1 cellular context compared by ENCODE assay signal in the genomic region with DNA sequence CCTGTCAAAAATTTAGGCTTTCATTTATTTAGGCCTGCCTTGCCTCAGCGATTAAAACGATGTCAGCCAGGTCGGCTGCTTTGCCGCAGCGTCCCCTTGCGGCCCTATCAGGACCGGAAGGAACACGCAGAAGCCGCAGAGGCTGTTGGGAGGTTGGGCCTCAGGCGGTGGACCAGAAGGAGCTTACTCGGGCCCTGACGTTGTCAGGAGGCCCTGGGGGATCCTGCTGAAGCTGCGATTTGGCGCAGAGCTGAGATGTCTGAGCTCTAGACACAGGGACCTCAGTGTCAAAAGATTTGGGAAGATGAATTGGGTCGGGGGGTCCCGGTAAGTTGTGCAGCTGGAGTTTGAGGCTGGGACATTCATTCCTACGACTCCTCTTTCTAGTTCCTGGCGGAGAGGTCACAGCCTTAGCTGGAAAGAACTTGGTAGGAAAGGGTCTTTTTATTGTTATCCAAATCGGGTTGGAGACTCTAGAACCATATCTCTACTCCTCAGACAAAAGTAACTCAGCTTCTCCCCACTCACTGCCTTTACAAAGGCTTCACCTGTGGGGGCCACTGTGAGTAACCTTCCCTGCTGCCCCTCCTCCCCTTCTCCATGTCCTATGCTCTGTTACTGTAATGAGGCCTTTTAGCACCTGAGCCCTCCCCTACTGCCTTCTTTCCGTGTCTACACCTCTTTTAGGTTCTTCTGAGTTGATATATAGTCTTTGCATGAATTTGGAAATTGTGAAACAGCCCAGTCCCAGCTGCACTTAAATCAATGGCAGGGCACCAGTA.
TF ChIP-seq lines count a peak whose summit lies in the region.

No MANE protein-coding gene starts in this region.

TF ChIP-seq in K562, 482 proteins besides CTCF, POLR2A, EP300 and RAD21 (continued from another document and continues in another):
- TF ChIP-seq SREBF1 (IDR thresholded peaks at IDR 0.05; ENCODE audit: borderline replicate concordance, low read depth, low read length): no peak
- no peak for TF ChIP-seq YY1 (IDR thresholded peaks at IDR 0.05; ENCODE audit: borderline replicate concordance in 1 of 3, control insufficient read depth in 1 of 3, extremely low read depth in 1 of 3, insufficient read depth in 3 of 3, insufficient read length in 1 of 3, insufficient replicate concordance in 2 of 3, low read depth in 1 of 3, low read length in 2 of 3)
- no peak for TF ChIP-seq PHTF2 (CRISPR knock-in tag; IDR thresholded peaks at IDR 0.05)
- TF ChIP-seq HNRNPLL (IDR thresholded peaks at IDR 0.05; ENCODE audit: low read depth, low read length, poor library complexity, severe bottlenecking): no peak
- TF ChIP-seq, protein P1, sequence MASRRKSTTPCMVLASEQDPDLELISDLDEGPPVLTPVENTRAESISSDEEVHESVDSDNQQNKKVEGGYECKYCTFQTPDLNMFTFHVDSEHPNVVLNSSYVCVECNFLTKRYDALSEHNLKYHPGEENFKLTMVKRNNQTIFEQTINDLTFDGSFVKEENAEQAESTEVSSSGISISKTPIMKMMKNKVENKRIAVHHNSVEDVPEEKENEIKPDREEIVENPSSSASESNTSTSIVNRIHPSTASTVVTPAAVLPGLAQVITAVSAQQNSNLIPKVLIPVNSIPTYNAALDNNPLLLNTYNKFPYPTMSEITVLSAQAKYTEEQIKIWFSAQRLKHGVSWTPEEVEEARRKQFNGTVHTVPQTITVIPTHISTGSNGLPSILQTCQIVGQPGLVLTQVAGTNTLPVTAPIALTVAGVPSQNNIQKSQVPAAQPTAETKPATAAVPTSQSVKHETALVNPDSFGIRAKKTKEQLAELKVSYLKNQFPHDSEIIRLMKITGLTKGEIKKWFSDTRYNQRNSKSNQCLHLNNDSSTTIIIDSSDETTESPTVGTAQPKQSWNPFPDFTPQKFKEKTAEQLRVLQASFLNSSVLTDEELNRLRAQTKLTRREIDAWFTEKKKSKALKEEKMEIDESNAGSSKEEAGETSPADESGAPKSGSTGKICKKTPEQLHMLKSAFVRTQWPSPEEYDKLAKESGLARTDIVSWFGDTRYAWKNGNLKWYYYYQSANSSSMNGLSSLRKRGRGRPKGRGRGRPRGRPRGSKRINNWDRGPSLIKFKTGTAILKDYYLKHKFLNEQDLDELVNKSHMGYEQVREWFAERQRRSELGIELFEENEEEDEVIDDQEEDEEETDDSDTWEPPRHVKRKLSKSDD (conservative IDR thresholded peaks at IDR 0.05; ENCODE audit: low read length): no peak
- TF ChIP-seq SREBF2 (CRISPR knock-in tag; IDR thresholded peaks at IDR 0.05): no peak
- no peak for TF ChIP-seq NR3C1 (CRISPR knock-in tag; IDR thresholded peaks at IDR 0.05)
- TF ChIP-seq SMAD2 (IDR thresholded peaks at IDR 0.05; ENCODE audit: low read depth, low read length): no peak
- TF ChIP-seq, protein P2, sequence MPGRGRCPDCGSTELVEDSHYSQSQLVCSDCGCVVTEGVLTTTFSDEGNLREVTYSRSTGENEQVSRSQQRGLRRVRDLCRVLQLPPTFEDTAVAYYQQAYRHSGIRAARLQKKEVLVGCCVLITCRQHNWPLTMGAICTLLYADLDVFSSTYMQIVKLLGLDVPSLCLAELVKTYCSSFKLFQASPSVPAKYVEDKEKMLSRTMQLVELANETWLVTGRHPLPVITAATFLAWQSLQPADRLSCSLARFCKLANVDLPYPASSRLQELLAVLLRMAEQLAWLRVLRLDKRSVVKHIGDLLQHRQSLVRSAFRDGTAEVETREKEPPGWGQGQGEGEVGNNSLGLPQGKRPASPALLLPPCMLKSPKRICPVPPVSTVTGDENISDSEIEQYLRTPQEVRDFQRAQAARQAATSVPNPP (IDR thresholded peaks at IDR 0.05; ENCODE audit: borderline replicate concordance, insufficient read depth, insufficient read length): no peak
- TF ChIP-seq, protein P3, sequence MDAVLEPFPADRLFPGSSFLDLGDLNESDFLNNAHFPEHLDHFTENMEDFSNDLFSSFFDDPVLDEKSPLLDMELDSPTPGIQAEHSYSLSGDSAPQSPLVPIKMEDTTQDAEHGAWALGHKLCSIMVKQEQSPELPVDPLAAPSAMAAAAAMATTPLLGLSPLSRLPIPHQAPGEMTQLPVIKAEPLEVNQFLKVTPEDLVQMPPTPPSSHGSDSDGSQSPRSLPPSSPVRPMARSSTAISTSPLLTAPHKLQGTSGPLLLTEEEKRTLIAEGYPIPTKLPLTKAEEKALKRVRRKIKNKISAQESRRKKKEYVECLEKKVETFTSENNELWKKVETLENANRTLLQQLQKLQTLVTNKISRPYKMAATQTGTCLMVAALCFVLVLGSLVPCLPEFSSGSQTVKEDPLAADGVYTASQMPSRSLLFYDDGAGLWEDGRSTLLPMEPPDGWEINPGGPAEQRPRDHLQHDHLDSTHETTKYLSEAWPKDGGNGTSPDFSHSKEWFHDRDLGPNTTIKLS (IDR thresholded peaks at IDR 0.05; ENCODE audit: borderline replicate concordance, low read depth): no peak
- peak; percentile 32; the same call in 1 of the 2 replicates for TF ChIP-seq ZNF239 (CRISPR knock-in tag; IDR thresholded peaks at IDR 0.05)
- no peak for TF ChIP-seq RNF2 (IDR thresholded peaks at IDR 0.05)
- no peak for TF ChIP-seq CAMTA2 (CRISPR knock-in tag; conservative IDR thresholded peaks at IDR 0.05)
- peak; percentile 27 to 34; a peak in 1 of 4 replicates for TF ChIP-seq MAZ (CRISPR knock-in tag; conservative IDR thresholded peaks at IDR 0.05 in 1 of 2, IDR thresholded peaks at IDR 0.05 in 1 of 2)
- no peak for TF ChIP-seq SAP30 (IDR thresholded peaks at IDR 0.05; ENCODE audit: borderline replicate concordance, insufficient read depth, low read depth, low read length, poor library complexity, severe bottlenecking)
- TF ChIP-seq CBX8 (IDR thresholded peaks at IDR 0.05; ENCODE audit: borderline replicate concordance, extremely low read depth, low read depth, low read length, poor library complexity, severe bottlenecking): no peak
- TF ChIP-seq ZSCAN29 (IDR thresholded peaks at IDR 0.05): no peak
- TF ChIP-seq, protein P4, sequence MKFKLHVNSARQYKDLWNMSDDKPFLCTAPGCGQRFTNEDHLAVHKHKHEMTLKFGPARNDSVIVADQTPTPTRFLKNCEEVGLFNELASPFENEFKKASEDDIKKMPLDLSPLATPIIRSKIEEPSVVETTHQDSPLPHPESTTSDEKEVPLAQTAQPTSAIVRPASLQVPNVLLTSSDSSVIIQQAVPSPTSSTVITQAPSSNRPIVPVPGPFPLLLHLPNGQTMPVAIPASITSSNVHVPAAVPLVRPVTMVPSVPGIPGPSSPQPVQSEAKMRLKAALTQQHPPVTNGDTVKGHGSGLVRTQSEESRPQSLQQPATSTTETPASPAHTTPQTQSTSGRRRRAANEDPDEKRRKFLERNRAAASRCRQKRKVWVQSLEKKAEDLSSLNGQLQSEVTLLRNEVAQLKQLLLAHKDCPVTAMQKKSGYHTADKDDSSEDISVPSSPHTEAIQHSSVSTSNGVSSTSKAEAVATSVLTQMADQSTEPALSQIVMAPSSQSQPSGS (CRISPR knock-in tag; IDR thresholded peaks at IDR 0.05): no peak
- peak; percentile 73 for TF ChIP-seq GABPA (tag; conservative IDR thresholded peaks at IDR 0.05; ENCODE audit: low read depth)
- TF ChIP-seq ARID1B (IDR thresholded peaks at IDR 0.05): no peak
- no peak for TF ChIP-seq ELF4 (CRISPR knock-in tag; IDR thresholded peaks at IDR 0.05)
- no peak for TF ChIP-seq ZNF384 (IDR thresholded peaks at IDR 0.05; ENCODE audit: low read depth, low read length)
- TF ChIP-seq PHB (CRISPR knock-in tag; IDR thresholded peaks at IDR 0.05): no peak
- TF ChIP-seq ZNF696 (CRISPR knock-in tag; conservative IDR thresholded peaks at IDR 0.05): no peak
- no peak for TF ChIP-seq DNMT1 (IDR thresholded peaks at IDR 0.05)
- TF ChIP-seq, protein P5, sequence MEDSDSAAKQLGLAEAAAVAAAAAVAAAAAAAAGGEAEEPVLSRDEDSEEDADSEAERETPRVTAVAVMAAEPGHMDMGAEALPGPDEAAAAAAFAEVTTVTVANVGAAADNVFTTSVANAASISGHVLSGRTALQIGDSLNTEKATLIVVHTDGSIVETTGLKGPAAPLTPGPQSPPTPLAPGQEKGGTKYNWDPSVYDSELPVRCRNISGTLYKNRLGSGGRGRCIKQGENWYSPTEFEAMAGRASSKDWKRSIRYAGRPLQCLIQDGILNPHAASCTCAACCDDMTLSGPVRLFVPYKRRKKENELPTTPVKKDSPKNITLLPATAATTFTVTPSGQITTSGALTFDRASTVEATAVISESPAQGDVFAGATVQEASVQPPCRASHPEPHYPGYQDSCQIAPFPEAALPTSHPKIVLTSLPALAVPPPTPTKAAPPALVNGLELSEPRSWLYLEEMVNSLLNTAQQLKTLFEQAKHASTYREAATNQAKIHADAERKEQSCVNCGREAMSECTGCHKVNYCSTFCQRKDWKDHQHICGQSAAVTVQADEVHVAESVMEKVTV (CRISPR knock-in tag; IDR thresholded peaks at IDR 0.05): 0 out of 2 replicates have a peak, but pooled peaks have one; percentile 22
- no peak for TF ChIP-seq NFIX (CRISPR knock-in tag; IDR thresholded peaks at IDR 0.05; ENCODE audit: low read depth)
- TF ChIP-seq, protein P6, sequence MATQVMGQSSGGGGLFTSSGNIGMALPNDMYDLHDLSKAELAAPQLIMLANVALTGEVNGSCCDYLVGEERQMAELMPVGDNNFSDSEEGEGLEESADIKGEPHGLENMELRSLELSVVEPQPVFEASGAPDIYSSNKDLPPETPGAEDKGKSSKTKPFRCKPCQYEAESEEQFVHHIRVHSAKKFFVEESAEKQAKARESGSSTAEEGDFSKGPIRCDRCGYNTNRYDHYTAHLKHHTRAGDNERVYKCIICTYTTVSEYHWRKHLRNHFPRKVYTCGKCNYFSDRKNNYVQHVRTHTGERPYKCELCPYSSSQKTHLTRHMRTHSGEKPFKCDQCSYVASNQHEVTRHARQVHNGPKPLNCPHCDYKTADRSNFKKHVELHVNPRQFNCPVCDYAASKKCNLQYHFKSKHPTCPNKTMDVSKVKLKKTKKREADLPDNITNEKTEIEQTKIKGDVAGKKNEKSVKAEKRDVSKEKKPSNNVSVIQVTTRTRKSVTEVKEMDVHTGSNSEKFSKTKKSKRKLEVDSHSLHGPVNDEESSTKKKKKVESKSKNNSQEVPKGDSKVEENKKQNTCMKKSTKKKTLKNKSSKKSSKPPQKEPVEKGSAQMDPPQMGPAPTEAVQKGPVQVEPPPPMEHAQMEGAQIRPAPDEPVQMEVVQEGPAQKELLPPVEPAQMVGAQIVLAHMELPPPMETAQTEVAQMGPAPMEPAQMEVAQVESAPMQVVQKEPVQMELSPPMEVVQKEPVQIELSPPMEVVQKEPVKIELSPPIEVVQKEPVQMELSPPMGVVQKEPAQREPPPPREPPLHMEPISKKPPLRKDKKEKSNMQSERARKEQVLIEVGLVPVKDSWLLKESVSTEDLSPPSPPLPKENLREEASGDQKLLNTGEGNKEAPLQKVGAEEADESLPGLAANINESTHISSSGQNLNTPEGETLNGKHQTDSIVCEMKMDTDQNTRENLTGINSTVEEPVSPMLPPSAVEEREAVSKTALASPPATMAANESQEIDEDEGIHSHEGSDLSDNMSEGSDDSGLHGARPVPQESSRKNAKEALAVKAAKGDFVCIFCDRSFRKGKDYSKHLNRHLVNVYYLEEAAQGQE (CRISPR knock-in tag; IDR thresholded peaks at IDR 0.05; ENCODE audit: low read depth): no peak
- peak; percentile 32; the same call in 1 of the 2 replicates for TF ChIP-seq ZNF23 (CRISPR knock-in tag; IDR thresholded peaks at IDR 0.05)
- TF ChIP-seq RAD51 (IDR thresholded peaks at IDR 0.05; ENCODE audit: borderline replicate concordance, low read depth): no peak
- no peak for TF ChIP-seq KLF6 (CRISPR knock-in tag; IDR thresholded peaks at IDR 0.05; ENCODE audit: borderline replicate concordance)
- no peak for TF ChIP-seq BRF1 (IDR thresholded peaks at IDR 0.05; ENCODE audit: borderline replicate concordance, extremely low read depth, insufficient read length)
- no peak for TF ChIP-seq ZNF311 (CRISPR knock-in tag; IDR thresholded peaks at IDR 0.05)
- no peak for TF ChIP-seq RUNX1 (IDR thresholded peaks at IDR 0.05; ENCODE audit: low read depth)
- TF ChIP-seq, protein P7, sequence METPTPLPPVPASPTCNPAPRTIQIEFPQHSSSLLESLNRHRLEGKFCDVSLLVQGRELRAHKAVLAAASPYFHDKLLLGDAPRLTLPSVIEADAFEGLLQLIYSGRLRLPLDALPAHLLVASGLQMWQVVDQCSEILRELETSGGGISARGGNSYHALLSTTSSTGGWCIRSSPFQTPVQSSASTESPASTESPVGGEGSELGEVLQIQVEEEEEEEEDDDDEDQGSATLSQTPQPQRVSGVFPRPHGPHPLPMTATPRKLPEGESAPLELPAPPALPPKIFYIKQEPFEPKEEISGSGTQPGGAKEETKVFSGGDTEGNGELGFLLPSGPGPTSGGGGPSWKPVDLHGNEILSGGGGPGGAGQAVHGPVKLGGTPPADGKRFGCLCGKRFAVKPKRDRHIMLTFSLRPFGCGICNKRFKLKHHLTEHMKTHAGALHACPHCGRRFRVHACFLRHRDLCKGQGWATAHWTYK (CRISPR knock-in tag; IDR thresholded peaks at IDR 0.05): no peak
- no peak for TF ChIP-seq CBFA2T3 (IDR thresholded peaks at IDR 0.05)
- no peak for TF ChIP-seq ZBTB7A (IDR thresholded peaks at IDR 0.05; ENCODE audit: borderline replicate concordance, control insufficient read depth, low read depth, low read length)
- no peak; the same call in 1 of the 2 replicates for TF ChIP-seq SP1 (CRISPR knock-in tag; IDR thresholded peaks at IDR 0.05)
- TF ChIP-seq SP2 (IDR thresholded peaks at IDR 0.05; ENCODE audit: extremely low read depth, low read depth, low read length, poor library complexity, severe bottlenecking): no peak
- TF ChIP-seq RCOR1 (IDR thresholded peaks at IDR 0.05; ENCODE audit: borderline replicate concordance in 1 of 2, low read depth in 2 of 2, low read length in 2 of 2): 0 out of 4 replicates have a peak, but pooled peaks of 1 of the 2 experiments have one; percentile 48
- no peak for TF ChIP-seq BMI1 (IDR thresholded peaks at IDR 0.05; ENCODE audit: low read length)
- TF ChIP-seq, protein P8, sequence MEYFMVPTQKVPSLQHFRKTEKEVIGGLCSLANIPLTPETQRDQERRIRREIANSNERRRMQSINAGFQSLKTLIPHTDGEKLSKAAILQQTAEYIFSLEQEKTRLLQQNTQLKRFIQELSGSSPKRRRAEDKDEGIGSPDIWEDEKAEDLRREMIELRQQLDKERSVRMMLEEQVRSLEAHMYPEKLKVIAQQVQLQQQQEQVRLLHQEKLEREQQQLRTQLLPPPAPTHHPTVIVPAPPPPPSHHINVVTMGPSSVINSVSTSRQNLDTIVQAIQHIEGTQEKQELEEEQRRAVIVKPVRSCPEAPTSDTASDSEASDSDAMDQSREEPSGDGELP (CRISPR knock-in tag; IDR thresholded peaks at IDR 0.05; ENCODE audit: borderline replicate concordance): peak; percentile 40; the same call in 1 of the 2 replicates
- no peak for TF ChIP-seq RBBP5 (IDR thresholded peaks at IDR 0.05; ENCODE audit: borderline replicate concordance, insufficient read depth, low read length, poor library complexity, severe bottlenecking)
- TF ChIP-seq PPARD (CRISPR knock-in tag; IDR thresholded peaks at IDR 0.05): no peak
- TF ChIP-seq JUN (IDR thresholded peaks at IDR 0.05; ENCODE audit: borderline replicate concordance, low read depth, low read length): no peak
- no peak for TF ChIP-seq JUN (CRISPR knock-in tag; IDR thresholded peaks at IDR 0.05; ENCODE audit: borderline replicate concordance)
- no peak for TF ChIP-seq ZNF324 (CRISPR knock-in tag; IDR thresholded peaks at IDR 0.05)
